Comparison of ENCODE assay signal across 15 cellular contexts in the genomic region with DNA sequence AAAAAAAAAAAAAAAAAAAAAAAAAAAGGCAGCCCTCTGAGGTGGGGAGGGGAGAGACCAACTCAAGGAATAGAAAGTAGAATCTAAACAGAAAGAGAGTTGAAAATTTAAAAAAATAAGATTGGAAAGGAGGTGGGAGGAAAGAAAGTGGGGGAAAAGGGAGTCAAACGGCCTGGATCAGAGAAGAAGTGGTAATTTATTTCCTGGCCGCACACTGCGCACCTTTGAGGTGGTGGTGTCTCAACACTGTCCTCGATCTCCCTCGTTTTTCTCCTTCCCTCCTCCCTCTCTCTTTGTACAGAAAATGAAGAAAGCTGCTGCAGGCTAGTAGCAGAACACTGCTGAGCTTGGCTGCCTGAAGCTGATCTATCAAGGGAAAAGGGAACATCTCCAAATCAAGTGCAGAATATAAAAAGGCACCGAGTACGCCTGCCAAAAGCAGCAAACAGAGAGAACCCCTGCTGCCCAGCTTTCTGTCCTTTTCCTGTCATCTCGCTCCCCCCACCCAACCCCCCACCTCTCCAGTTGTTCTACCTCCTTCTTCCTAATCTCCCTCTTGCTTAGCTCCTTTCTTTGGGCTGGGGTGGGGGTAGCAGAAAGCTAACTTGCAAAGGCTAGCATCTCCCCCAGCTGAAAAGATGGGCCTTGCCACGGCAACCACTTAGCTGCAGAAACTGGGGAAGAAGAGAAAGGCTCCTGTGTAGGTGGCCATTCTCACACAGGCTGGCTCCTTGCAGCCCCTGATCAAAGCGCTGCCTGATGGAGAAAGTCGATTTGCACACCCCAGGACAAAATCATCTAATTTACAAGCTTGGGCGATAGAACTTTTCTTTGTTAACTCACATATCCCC. TPM values are rescaled to one million over a fixed set of nuclear protein-coding genes. Genes with fewer than 3 reads are reported as not detected.
A peak's percentile ranks its signal among the peaks of the same experiment; 100 is the strongest.
DNase-seq lines count a peak whose midpoint lies in the region; ATAC-seq and TF ChIP-seq lines count a peak whose summit lies in the region.
"Had no signal": no experiment of that assay in that cellular context is flagged by ENCODE, and none has a peak within 500 bp of the region (broad histone marks: within the 10 kb centered on the region; RNA-seq: fewer than 3 reads in every experiment).

No MANE protein-coding gene starts in this region.

- H3K27ac Mint-ChIP-seq in CD8-positive, alpha-beta T cell, result peak overlapping the region; percentile 62
- no peak overlapping the region for H3K27ac Mint-ChIP-seq in activated T-helper 17 cell treated with anti-CD3 and anti-CD28 coated beads, Interleukin-2, amount 50 U/mL, for 72 hours

- no peak overlapping the region for H3K27ac ChIP-seq in CD8-positive, alpha-beta T cell (ENCODE audit: low read depth, low read length)
- H3K27ac ChIP-seq in tibial nerve, result no peak overlapping the region
- H3K27ac ChIP-seq: C4-2B, upper lobe of right lung had no signal

- no peak overlapping the region for H3K4me3 ChIP-seq in CD8-positive, alpha-beta T cell (ENCODE audit: low read depth, low read length)
- no peak overlapping the region for H3K4me3 ChIP-seq in tibial nerve
- H3K4me3 ChIP-seq: upper lobe of right lung had no signal

- no peaks in the 10 kb centered on the region for H3K9me3 ChIP-seq in CD8-positive, alpha-beta T cell (ENCODE audit: low read length)
- no peaks in the 10 kb centered on the region for H3K9me3 ChIP-seq in tibial nerve
- H3K9me3 ChIP-seq: upper lobe of right lung had no signal

- peaks cover 44% of the 10 kb centered on the region for H3K36me3 ChIP-seq in CD8-positive, alpha-beta T cell (ENCODE audit: insufficient read depth, low read length)
- H3K36me3 ChIP-seq in tibial nerve, result peaks cover 5 to 62% (median 9%) of the 10 kb centered on the region in 3 donors

- H3K4me1 ChIP-seq in CD8-positive, alpha-beta T cell (ENCODE audit: insufficient read depth, low read length), result peaks cover 22% of the 10 kb centered on the region
- no peaks in the 10 kb centered on the region for H3K4me1 ChIP-seq in tibial nerve

- DNase-seq in Ammon's horn (ENCODE audit: low spot score), result peak; percentile 64
- no peak for DNase-seq in CD8-positive, alpha-beta T cell
- DNase-seq in medulla oblongata (ENCODE audit: extremely low spot score), result peak; percentile 60
- no peak for DNase-seq in tibial nerve (ENCODE audit: low spot score in 2 of 2)
- no peak for DNase-seq in effector CD8-positive, alpha-beta T cell (lab: John Stamatoyannopoulos, UW)
- no peak for DNase-seq in NCI-H345 treated with DMSO at 0.1 percent for 48 hours (lab: John Stamatoyannopoulos, UW; ENCODE audit: unreplicated experiment)
- DNase-seq: erythroblast; NCI-H2081 treated with DMSO at 0.1 percent for 48 hours; right cardiac atrium; RPMI8226; stimulated activated CD8-positive, alpha-beta memory T cell treated with anti-CD3 and anti-CD28 coated beads, Interleukin-4, amount 100 ng/mL, for 48 hours; upper lobe of right lung had no signal

- H3K4me1 Mint-ChIP-seq in CD8-positive, alpha-beta T cell (ENCODE audit: low read depth), result peaks cover 27% of the 10 kb centered on the region
- peaks cover 4% of the 10 kb centered on the region for H3K4me1 Mint-ChIP-seq in activated T-helper 17 cell treated with anti-CD3 and anti-CD28 coated beads, Interleukin-2, amount 50 U/mL, for 72 hours

- POLR2A ChIA-PET in CD8-positive, alpha-beta T cell (lab: Charles Lee), result no interaction called here

- peak; percentile 26 for ATAC-seq in CD8-positive, alpha-beta T cell
- ATAC-seq in activated T-helper 17 cell treated with anti-CD3 and anti-CD28 coated beads, Interleukin-2, amount 50 U/mL, for 72 hours (replicated peaks), result no peak
- ATAC-seq in GM21381 (IDR thresholded peaks at IDR 0.05; ENCODE audit: unreplicated experiment), result no peak

- peaks cover 68% of the 10 kb centered on the region for H3K36me3 Mint-ChIP-seq in CD8-positive, alpha-beta T cell
- H3K36me3 Mint-ChIP-seq in activated T-helper 17 cell treated with anti-CD3 and anti-CD28 coated beads, Interleukin-2, amount 50 U/mL, for 72 hours (ENCODE audit: low read depth), result peaks cover 58% of the 10 kb centered on the region

- no peak for TF ChIP-seq CTCF in CD8-positive, alpha-beta T cell (IDR thresholded peaks at IDR 0.05)
- no peak for TF ChIP-seq CTCF in tibial nerve (IDR thresholded peaks at IDR 0.05)

- no peaks in the 10 kb centered on the region for H3K27me3 Mint-ChIP-seq in CD8-positive, alpha-beta T cell (ENCODE audit: low read depth)
- H3K27me3 Mint-ChIP-seq in activated T-helper 17 cell treated with anti-CD3 and anti-CD28 coated beads, Interleukin-2, amount 50 U/mL, for 72 hours, result no peaks in the 10 kb centered on the region

- no peak for TF ChIP-seq POLR2A in tibial nerve (IDR thresholded peaks at IDR 0.05)

- no peak for TF ChIP-seq EP300 in tibial nerve (IDR thresholded peaks at IDR 0.05)

- peak overlapping the region; percentile 11 for H3K4me3 Mint-ChIP-seq in CD8-positive, alpha-beta T cell
- peak overlapping the region; percentile 44 for H3K4me3 Mint-ChIP-seq in activated T-helper 17 cell treated with anti-CD3 and anti-CD28 coated beads, Interleukin-2, amount 50 U/mL, for 72 hours

- 60 to 77% methylated on average over 12 of the region's 12 CpGs for WGBS in tibial nerve, 2 donors

- no peaks in the 10 kb centered on the region for H3K9me3 Mint-ChIP-seq in CD8-positive, alpha-beta T cell
- no peaks in the 10 kb centered on the region for H3K9me3 Mint-ChIP-seq in activated T-helper 17 cell treated with anti-CD3 and anti-CD28 coated beads, Interleukin-2, amount 50 U/mL, for 72 hours

- intact Hi-C loops in CD8-positive, alpha-beta T cell (cut with DNase I, micrococcal nuclease), result loop anchor here in 1 of 2 experiments (1.0 kb wide), 1 partner anchor 17 kb away; no protein-coding TSS in a partner anchor

- no peaks in the 10 kb centered on the region for H3K27me3 ChIP-seq in CD8-positive, alpha-beta T cell (ENCODE audit: insufficient read depth, low read length)
- H3K27me3 ChIP-seq in tibial nerve, result no peaks in the 10 kb centered on the region
- H3K27me3 ChIP-seq: upper lobe of right lung had no signal

- CTCF ChIA-PET in CD8-positive, alpha-beta T cell (lab: Charles Lee), result interaction anchor here (0.8 to 2.3 kb wide), 5 partner anchors 8 to 244 kb away, joined by 3 to 10 read pairs (median 3); no protein-coding TSS in a partner anchor

RNA-seq across cellular contexts. Expression of a gene that starts 22.5 kb away (rescaled TPM):
- total RNA-seq in CD8-positive, alpha-beta T cell, result 10 to 100 TPM; 15.8 to 20.9 TPM
- 1 to 10 TPM in 1 of 2 donors, under 1 TPM in 1; 0.71 to 1.5 TPM for total RNA-seq in activated T-helper 17 cell treated with anti-CD3 and anti-CD28 coated beads, Interleukin-2, amount 50 U/mL, for 72 hours
- 10 to 100 TPM; 15.3 to 23.7 (median 20.5) TPM for total RNA-seq in tibial nerve

Comparison
In these comparisons a context has a peak if more than half of its experiments do, and no peak if none do; other contexts are left out.
1. DNase-seq: peak in Ammon's horn (single experiment) and medulla oblongata (single experiment); none in CD8-positive, alpha-beta T cell (0 of 7), tibial nerve (0 of 2), effector CD8-positive, alpha-beta T cell (single experiment) and NCI-H345 treated with DMSO at 0.1 percent for 48 hours (single experiment).
2. RNA of a gene that starts 22.5 kb away (total RNA-seq): 15.3 to 23.7 TPM in tibial nerve and 15.8 to 20.9 TPM in CD8-positive, alpha-beta T cell; 0.71 to 1.5 TPM in activated T-helper 17 cell treated with anti-CD3 and anti-CD28 coated beads, Interleukin-2, amount 50 U/mL, for 72 hours; every median in the first group is over 4 times any median in the second.